ENCODE assay signal across 13 cellular contexts in genomic region chr9:37370968-37371563, GRCh38. TPM values are rescaled to one million over a fixed set of nuclear protein-coding genes. Genes with fewer than 3 reads are reported as not detected.
DNase-seq lines count a peak whose midpoint lies in the region; ATAC-seq and TF ChIP-seq lines count a peak whose summit lies in the region.
"Had no signal": no experiment of that assay in that cellular context is flagged by ENCODE, and none has a peak within 500 bp of the region (broad histone marks: within the 10 kb centered on the region; RNA-seq: fewer than 3 reads in every experiment).

No MANE protein-coding gene starts in this region.

- ATAC-seq in CD8-positive, alpha-beta T cell, result no peak
- peak; percentile 64 for ATAC-seq in GM19025 (IDR thresholded peaks at IDR 0.05; ENCODE audit: low read depth, unreplicated experiment)
- peak; percentile 55 for ATAC-seq in HG02763 (IDR thresholded peaks at IDR 0.05; ENCODE audit: unreplicated experiment)

- no peaks in the 10 kb centered on the region for H3K27me3 ChIP-seq in CD8-positive, alpha-beta T cell (ENCODE audit: insufficient read depth, low read length)
- no peaks in the 10 kb centered on the region for H3K27me3 ChIP-seq in thyroid gland
- H3K27me3 ChIP-seq: SJSA1 had no signal

- H3K9me3 ChIP-seq in CD8-positive, alpha-beta T cell (ENCODE audit: low read length), result no peaks in the 10 kb centered on the region
- no peaks in the 10 kb centered on the region for H3K9me3 ChIP-seq in thyroid gland
- H3K9me3 ChIP-seq: SJSA1 had no signal

- no peaks in the 10 kb centered on the region for H3K9me3 Mint-ChIP-seq in CD8-positive, alpha-beta T cell

- no peak overlapping the region for H3K4me3 Mint-ChIP-seq in CD8-positive, alpha-beta T cell
- H3K4me3 Mint-ChIP-seq: activated naive CD8-positive, alpha-beta T cell had no signal

- POLR2A ChIA-PET in CD8-positive, alpha-beta T cell (lab: Charles Lee), result no interaction called here

- WGBS in thyroid gland, 2 donors, result 71 to 90% methylated on average over 4 to 5 of the region's 5 CpGs

- no peaks in the 10 kb centered on the region for H3K36me3 Mint-ChIP-seq in CD8-positive, alpha-beta T cell
- H3K36me3 Mint-ChIP-seq: activated naive CD8-positive, alpha-beta T cell had no signal

- no peak for TF ChIP-seq POLR2A in thyroid gland (IDR thresholded peaks at IDR 0.05)

- H3K4me1 ChIP-seq in CD8-positive, alpha-beta T cell (ENCODE audit: insufficient read depth, low read length), result no peaks in the 10 kb centered on the region
- no peaks in the 10 kb centered on the region for H3K4me1 ChIP-seq in thyroid gland
- H3K4me1 ChIP-seq: SJSA1 had no signal

- peaks cover 6% of the 10 kb centered on the region for H3K27me3 Mint-ChIP-seq in CD8-positive, alpha-beta T cell (ENCODE audit: low read depth)

- peak overlapping the region; percentile 69 for H3K27ac Mint-ChIP-seq in CD8-positive, alpha-beta T cell
- H3K27ac Mint-ChIP-seq: activated naive CD8-positive, alpha-beta T cell had no signal

- intact Hi-C loops in CD8-positive, alpha-beta T cell (cut with DNase I, micrococcal nuclease), result no loop called here
- intact Hi-C loops in thyroid gland (cut with DNase I), result no loop called here

- no peak overlapping the region for H3K4me3 ChIP-seq in CD8-positive, alpha-beta T cell (ENCODE audit: low read depth, low read length)
- H3K4me3 ChIP-seq in thyroid gland (replicated peaks in 1 of 3), result no peak overlapping the region
- H3K4me3 ChIP-seq: SJSA1 had no signal

- CTCF ChIA-PET in CD8-positive, alpha-beta T cell (lab: Charles Lee), result no interaction called here

- H3K27ac ChIP-seq in CD8-positive, alpha-beta T cell (ENCODE audit: low read depth, low read length), result no peak overlapping the region
- H3K27ac ChIP-seq in thyroid gland, result no peak overlapping the region
- H3K27ac ChIP-seq: SJSA1 had no signal

- H3K36me3 ChIP-seq in CD8-positive, alpha-beta T cell (ENCODE audit: insufficient read depth, low read length), result no peaks in the 10 kb centered on the region
- H3K36me3 ChIP-seq in thyroid gland, result no peaks in the 10 kb centered on the region
- H3K36me3 ChIP-seq: SJSA1 had no signal

- no peak for TF ChIP-seq CTCF in CD8-positive, alpha-beta T cell (IDR thresholded peaks at IDR 0.05)
- no peak for TF ChIP-seq CTCF in thyroid gland (IDR thresholded peaks at IDR 0.05)

- H3K4me1 Mint-ChIP-seq in CD8-positive, alpha-beta T cell (ENCODE audit: low read depth), result no peaks in the 10 kb centered on the region

- no peak for DNase-seq in CD8-positive, alpha-beta T cell
- peak; percentile 97 for DNase-seq in NAMALWA (ENCODE audit: low spot score)
- DNase-seq in activated effector memory CD4-positive, alpha-beta T cell treated with anti-CD3 and anti-CD28 coated beads, Interleukin-2, amount 50 U/mL, for 16 hours, result no peak
- DNase-seq in thyroid gland, result no peak
- no peak for DNase-seq in Kasumi-1 (lab: John Stamatoyannopoulos, UW)
- no peak for DNase-seq in central memory CD4-positive, alpha-beta T cell
- DNase-seq: C1 segment of cervical spinal cord, glutamatergic neuron, nucleus accumbens had no signal

RNA-seq across cellular contexts. Expression of gene GRHPR, which starts 51.4 kb away (rescaled TPM):
- total RNA-seq in CD8-positive, alpha-beta T cell, result 10 to 100 TPM; 25.5 to 25.8 TPM
- 100 to 1,000 TPM in 2 of 4 donors, 10 to 100 TPM in 2; 79.5 to 157 (median 126) TPM for total RNA-seq in thyroid gland
